ENCODE assay signal across 8 cellular contexts in the genomic region with DNA sequence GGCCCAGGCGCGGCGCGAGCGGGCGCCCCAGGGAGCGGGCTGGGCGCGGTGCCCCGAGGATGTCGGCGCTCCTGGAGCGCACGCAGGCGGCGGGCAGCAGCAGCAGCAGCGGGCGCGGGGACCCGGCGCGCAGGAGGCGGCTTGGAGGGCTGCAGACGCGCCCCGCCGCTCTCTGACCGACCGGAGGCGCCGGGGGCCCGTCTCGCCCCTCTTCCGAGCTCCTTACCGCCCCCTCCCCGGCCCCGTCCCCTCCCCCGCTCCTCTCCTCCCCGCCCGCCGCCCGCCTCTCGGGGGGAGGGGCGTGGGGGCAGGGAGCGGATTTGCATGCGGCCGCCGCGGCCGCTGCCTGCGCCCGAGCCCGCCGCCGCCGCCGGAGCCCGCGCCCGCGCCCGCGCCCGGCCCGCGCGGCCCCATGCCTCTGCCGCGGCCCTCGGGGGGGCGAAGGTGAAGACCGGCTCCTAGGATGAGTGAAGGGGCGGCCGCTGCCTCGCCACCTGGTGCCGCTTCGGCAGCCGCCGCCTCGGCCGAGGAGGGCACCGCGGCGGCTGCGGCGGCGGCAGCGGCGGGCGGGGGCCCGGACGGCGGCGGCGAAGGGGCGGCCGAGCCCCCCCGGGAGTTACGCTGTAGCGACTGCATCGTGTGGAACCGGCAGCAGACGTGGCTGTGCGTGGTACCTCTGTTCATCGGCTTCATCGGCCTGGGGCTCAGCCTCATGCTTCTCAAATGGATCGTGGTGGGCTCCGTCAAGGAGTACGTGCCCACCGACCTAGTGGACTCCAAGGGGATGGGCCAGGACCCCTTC. TPM values are rescaled to one million over a fixed set of nuclear protein-coding genes. Genes with fewer than 3 reads are reported as not detected.
A peak's percentile ranks its signal among the peaks of the same experiment; 100 is the strongest.
DNase-seq lines count a peak whose midpoint lies in the region; ATAC-seq and TF ChIP-seq lines count a peak whose summit lies in the region.

TSS of gene NRG3 (plus strand) at position 317 of the 802 bp plus-strand sequence.

- POLR2A ChIA-PET in CD8-positive, alpha-beta T cell (lab: Charles Lee), result no interaction called here
- POLR2A ChIA-PET in HEK293T (lab: Yijun Ruan, JAX), result no interaction called here

- H3K27me3 ChIP-seq in CD8-positive, alpha-beta T cell (ENCODE audit: insufficient read depth, low read length), result peaks cover 13% of the 10 kb centered on the region
- peaks cover 33% of the 10 kb centered on the region for H3K27me3 ChIP-seq in colonic mucosa

- no peak within 1 kb of the TSS for H3K27ac ChIP-seq in CD8-positive, alpha-beta T cell (ENCODE audit: low read depth, low read length)
- no peak within 1 kb of the TSS for H3K27ac ChIP-seq in colonic mucosa

- no peak within 1 kb of the TSS for H3K9ac ChIP-seq in colonic mucosa (ENCODE audit: low read depth in 2 of 2, low read length in 2 of 2)

- H3K27me3 Mint-ChIP-seq in CD8-positive, alpha-beta T cell (ENCODE audit: low read depth), result peaks cover 34% of the 10 kb centered on the region
- peaks cover 76% of the 10 kb centered on the region for H3K27me3 Mint-ChIP-seq in nephron (ENCODE audit: low read depth)

- intact Hi-C loops in CD8-positive, alpha-beta T cell (cut with DNase I, micrococcal nuclease), result no loop called here
- intact Hi-C loops in colonic mucosa (cut with DNase I), result no loop called here

- H3K9me3 Mint-ChIP-seq in CD8-positive, alpha-beta T cell, result no peaks in the 10 kb centered on the region
- H3K9me3 Mint-ChIP-seq in nephron, result no peaks in the 10 kb centered on the region

- no peaks in the 10 kb centered on the region for H3K36me3 Mint-ChIP-seq in CD8-positive, alpha-beta T cell
- H3K36me3 Mint-ChIP-seq in nephron (ENCODE audit: low read depth), result no peaks in the 10 kb centered on the region

- no peak for TF ChIP-seq CTCF in CD8-positive, alpha-beta T cell (IDR thresholded peaks at IDR 0.05)
- TF ChIP-seq CTCF in colonic mucosa (IDR thresholded peaks at IDR 0.05) (no peak), nephron (IDR thresholded peaks at IDR 0.05; ENCODE audit: unreplicated experiment in 3 of 3) (no peak)

- H3K36me3 ChIP-seq in CD8-positive, alpha-beta T cell (ENCODE audit: insufficient read depth, low read length), result no peaks in the 10 kb centered on the region
- H3K36me3 ChIP-seq in colonic mucosa, result no peaks in the 10 kb centered on the region

- peaks cover 12% of the 10 kb centered on the region for H3K4me1 Mint-ChIP-seq in CD8-positive, alpha-beta T cell (ENCODE audit: low read depth)
- H3K4me1 Mint-ChIP-seq in nephron, result peaks cover 10% of the 10 kb centered on the region

- H3K9me3 ChIP-seq in CD8-positive, alpha-beta T cell (ENCODE audit: low read length), result no peaks in the 10 kb centered on the region
- no peaks in the 10 kb centered on the region for H3K9me3 ChIP-seq in colonic mucosa

- CTCF ChIA-PET in CD8-positive, alpha-beta T cell (lab: Charles Lee), result no interaction called here
- CTCF ChIA-PET in HEK293T (lab: Yijun Ruan, JAX), result no interaction called here

- H3K4me3 ChIP-seq in CD8-positive, alpha-beta T cell (ENCODE audit: low read depth, low read length), result peak within 1 kb of the TSS; percentile 11
- H3K4me3 ChIP-seq in colonic mucosa, result peak within 1 kb of the TSS; percentile 13

- H3K27ac Mint-ChIP-seq in CD8-positive, alpha-beta T cell, result no peak within 1 kb of the TSS
- H3K27ac Mint-ChIP-seq in nephron, result peak within 1 kb of the TSS; percentile 64 to 93 (median 72)

- peak within 1 kb of the TSS; percentile 71 for H3K4me3 Mint-ChIP-seq in CD8-positive, alpha-beta T cell
- H3K4me3 Mint-ChIP-seq in nephron, result peak within 1 kb of the TSS; percentile 91 to 93 (median 92)

- no peak for DNase-seq in CD8-positive, alpha-beta T cell
- peak; percentile 30 for DNase-seq in HEK293T (ENCODE audit: extremely low spot score)
- no peak for DNase-seq in colonic mucosa
- DNase-seq in DMS114 treated with DMSO at 0.1 percent for 48 hours (lab: John Stamatoyannopoulos, UW; ENCODE audit: unreplicated experiment), result no peak
- DNase-seq in SKM-1 (lab: John Stamatoyannopoulos, UW; ENCODE audit: unreplicated experiment), result no peak

- H3K4me1 ChIP-seq in CD8-positive, alpha-beta T cell (ENCODE audit: insufficient read depth, low read length), result peaks cover 17% of the 10 kb centered on the region
- no peaks in the 10 kb centered on the region for H3K4me1 ChIP-seq in colonic mucosa

- ATAC-seq in CD8-positive, alpha-beta T cell, result no peak
- no peak for ATAC-seq in HG03280 (IDR thresholded peaks at IDR 0.05; ENCODE audit: unreplicated experiment)
- ATAC-seq in GM21528 (IDR thresholded peaks at IDR 0.05; ENCODE audit: low FRiP score, unreplicated experiment), result no peak

TF ChIP-seq in HEK293T, 16 proteins besides CTCF, POLR2A, EP300 and RAD21:
- TF ChIP-seq TARDBP (IDR thresholded peaks at IDR 0.05) (no peak), FOXM1 (IDR thresholded peaks at IDR 0.05; ENCODE audit: borderline replicate concordance) (no peak), CTBP1 (IDR thresholded peaks at IDR 0.05; ENCODE audit: borderline replicate concordance) (no peak), FOXA1 (IDR thresholded peaks at IDR 0.05) (no peak), FOXK2 (IDR thresholded peaks at IDR 0.05) (no peak), ARNT (IDR thresholded peaks at IDR 0.05) (no peak), ELF4 (IDR thresholded peaks at IDR 0.05) (no peak), L3MBTL2 (conservative IDR thresholded peaks at IDR 0.05) (no peak), SUZ12 (IDR thresholded peaks at IDR 0.05) (no peak), ZNF384 (IDR thresholded peaks at IDR 0.05) (no peak), HDGF (IDR thresholded peaks at IDR 0.05; ENCODE audit: borderline replicate concordance) (no peak), PKNOX1 (IDR thresholded peaks at IDR 0.05) (no peak), SP1 (IDR thresholded peaks at IDR 0.05) (no peak), LEF1 (IDR thresholded peaks at IDR 0.05; ENCODE audit: borderline replicate concordance) (no peak)

RNA-seq across cellular contexts. Expression of gene NRG3, which starts in this region (rescaled TPM):
- not detected for total RNA-seq in CD8-positive, alpha-beta T cell
- total RNA-seq in colonic mucosa, result under 1 TPM in 1 of 2 donors, not detected in 1; 0.24 TPM
